Comparison of ENCODE assay signal across 26 cellular contexts in the genomic region with DNA sequence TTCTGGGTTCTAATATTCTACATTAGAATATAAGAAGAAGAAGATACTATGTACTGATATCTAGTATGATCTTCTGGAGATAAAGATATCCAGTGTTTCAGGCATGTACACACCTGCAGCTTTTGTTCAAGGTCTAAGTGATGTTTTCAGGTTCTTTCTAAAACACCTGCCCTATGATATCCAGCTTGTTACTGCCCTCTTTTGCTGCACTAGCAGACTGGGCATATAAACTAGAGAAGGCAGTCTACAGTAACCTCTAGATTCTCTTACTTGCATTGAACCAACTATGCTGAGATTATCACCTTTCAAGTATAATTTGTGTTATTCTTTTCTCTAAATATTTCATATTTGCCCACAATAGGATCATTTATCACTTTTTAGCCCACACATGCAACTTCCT. TPM values are rescaled to one million over a fixed set of nuclear protein-coding genes. Genes with fewer than 3 reads are reported as not detected.
DNase-seq lines count a peak whose midpoint lies in the region; ATAC-seq, FAIRE-seq and TF ChIP-seq lines count a peak whose summit lies in the region.
"Had no signal": no experiment of that assay in that cellular context is flagged by ENCODE, and none has a peak within 500 bp of the region (broad histone marks: within the 10 kb centered on the region; RNA-seq: fewer than 3 reads in every experiment).

No MANE protein-coding gene starts in this region.

- H3K4me2 ChIP-seq in SK-N-SH, result no peak overlapping the region

- peaks cover 10% of the 10 kb centered on the region for H3F3A ChIP-seq in SK-N-SH (replicated peaks; ENCODE audit: insufficient read depth)

- CTCF ChIA-PET in SK-N-SH (lab: Yijun Ruan, JAX), result interaction anchor here (0.9 to 5.0 kb wide), 4 partner anchors 8 to 204 kb away, joined by 3 to 32 read pairs (median 3); no protein-coding TSS in a partner anchor

- H3K4me3 ChIP-seq in SK-N-SH (ENCODE audit: low read depth in 2 of 2, low read length in 1 of 2) (no peak overlapping the region), LNCaP clone FGC (ENCODE audit: low read depth, low read length) (no peak overlapping the region), pancreas (no peak overlapping the region)

- peaks cover 5% of the 10 kb centered on the region for H4K20me1 ChIP-seq in SK-N-SH (ENCODE audit: insufficient read depth)

- no peak overlapping the region for H3K9ac ChIP-seq in SK-N-SH
- H3K9ac ChIP-seq: neural progenitor cell had no signal

- TF ChIP-seq CTCF in SK-N-SH (IDR thresholded peaks at IDR 0.05) (no peak), LNCaP clone FGC (IDR thresholded peaks at IDR 0.05; ENCODE audit: control insufficient read depth, extremely low read depth, insufficient read depth) (peak; percentile 24; the same call in 1 of the 2 replicates), pancreas (IDR thresholded peaks at IDR 0.05) (no peak)

- TF ChIP-seq RAD21 in SK-N-SH (IDR thresholded peaks at IDR 0.05; ENCODE audit: low read length), result no peak

- DNase-seq in SK-N-SH (no peak), LNCaP clone FGC (ENCODE audit: low read depth) (no peak), substantia nigra (lab: John Stamatoyannopoulos, UW) (no peak), pancreas (no peak), HuH-7.5 (ENCODE audit: low spot score) (no peak)
- DNase-seq: activated CD4-positive, alpha-beta T cell treated with anti-CD3 and anti-CD28 coated beads, Interleukin-2, amount 50 U/mL, for 4 hours; activated naive CD8-positive, alpha-beta T cell treated with anti-CD3 and anti-CD28 coated beads, Interleukin-2, amount 10 ng/mL, durations not matched to agents 7 days and 5 days; activated T-cell treated with anti-CD3 and anti-CD28 coated beads, Interleukin-2, amount 50 U/mL, for 1 hour; C1 segment of cervical spinal cord; DMS79; foreskin melanocyte; GOT3; IMR-90; MV-4-11; NCI-H2081; NCI-H524; psoas muscle; stimulated activated CD8-positive, alpha-beta memory T cell treated with anti-CD3 and anti-CD28 coated beads, Interleukin-4, amount 100 ng/mL, for 48 hours; SW 1271 had no signal

- FAIRE-seq in pancreas (lab: Jason Lieb, UNC), result no peak
- FAIRE-seq: bronchial epithelial cell, GM18507 had no signal

- H3K27me3 ChIP-seq in SK-N-SH (ENCODE audit: insufficient read depth), result no peaks in the 10 kb centered on the region
- no peaks in the 10 kb centered on the region for H3K27me3 ChIP-seq in pancreas
- H3K27me3 ChIP-seq: neural progenitor cell, suprapubic skin had no signal

- peaks cover 22% of the 10 kb centered on the region for H3K79me2 ChIP-seq in SK-N-SH (ENCODE audit: insufficient read depth)

- H2AFZ ChIP-seq in SK-N-SH (ENCODE audit: low read depth), result 0 out of 2 replicates have a peak overlapping the region, but pooled peaks have one; percentile 99

- H3K9me3 ChIP-seq in SK-N-SH (no peaks in the 10 kb centered on the region), pancreas (no peaks in the 10 kb centered on the region)
- H3K9me3 ChIP-seq: psoas muscle, suprapubic skin had no signal

- POLR2A ChIA-PET in SK-N-SH (lab: Yijun Ruan, JAX), result no interaction called here

- H3K27ac ChIP-seq in SK-N-SH (ENCODE audit: low read depth in 2 of 2, low read length in 1 of 2), result no peak overlapping the region
- H3K27ac ChIP-seq in angular gyrus (ENCODE audit: low read depth, low read length), result peak overlapping the region; percentile 73
- H3K27ac ChIP-seq in substantia nigra (ENCODE audit: low read depth, low read length, poor library complexity, severe bottlenecking), result peak overlapping the region; percentile 6
- no peak overlapping the region for H3K27ac ChIP-seq in pancreas
- H3K27ac ChIP-seq: neural progenitor cell, suprapubic skin had no signal

- peaks cover 8 to 12% of the 10 kb centered on the region in 2 experiments; a peak in 3 of 4 replicates for H3K4me1 ChIP-seq in SK-N-SH (ENCODE audit: control insufficient read depth in 1 of 2, insufficient read depth in 2 of 2, low read depth in 1 of 2, low read length in 1 of 2)
- peaks cover 7 to 14% (median 12%) of the 10 kb centered on the region in 3 donors for H3K4me1 ChIP-seq in pancreas

- no peaks in the 10 kb centered on the region for H3K9me2 ChIP-seq in SK-N-SH

- ATAC-seq in SK-N-SH treated with all-trans-retinoic acid at 6 μM for 48 hours (no peak), pancreas (no peak), HG02981 (IDR thresholded peaks at IDR 0.05; ENCODE audit: unreplicated experiment) (no peak)
- ATAC-seq: psoas muscle had no signal

- no peaks in the 10 kb centered on the region for H3K36me3 ChIP-seq in SK-N-SH (replicated peaks in 1 of 2; ENCODE audit: control insufficient read depth in 1 of 2, insufficient read depth in 2 of 2, low read length in 1 of 2)
- H3K36me3 ChIP-seq in pancreas, result no peaks in the 10 kb centered on the region
- H3K36me3 ChIP-seq: neural progenitor cell, suprapubic skin had no signal

- intact Hi-C loops in pancreas (cut with DNase I), result no loop called here

- no peak for TF ChIP-seq EP300 in SK-N-SH (IDR thresholded peaks at IDR 0.05; ENCODE audit: borderline replicate concordance in 1 of 2, low read depth in 1 of 2, low read length in 1 of 2)

TF ChIP-seq in SK-N-SH, 30 proteins besides CTCF, POLR2A, EP300 and RAD21:
- TF ChIP-seq SMC3 (IDR thresholded peaks at IDR 0.05; ENCODE audit: low read depth, low read length) (no peak), JUND (IDR thresholded peaks at IDR 0.05) (no peak), NRF1 (IDR thresholded peaks at IDR 0.05; ENCODE audit: low read depth, low read length) (no peak), POLR2AphosphoS5 (IDR thresholded peaks at IDR 0.05; ENCODE audit: low read depth, low read length) (no peak), RCOR1 (IDR thresholded peaks at IDR 0.05; ENCODE audit: low read length) (no peak)

TF ChIP-seq in SK-N-SH treated with all-trans-retinoic acid at 6 μM for 48 hours, 23 proteins besides CTCF, POLR2A, EP300 and RAD21:
- TF ChIP-seq BACH2 (CRISPR knock-in tag; IDR thresholded peaks at IDR 0.05; ENCODE audit: borderline replicate concordance), result no peak
- TF ChIP-seq TCF4 (CRISPR knock-in tag; IDR thresholded peaks at IDR 0.05; ENCODE audit: borderline replicate concordance), result no peak
- no peak for TF ChIP-seq CSDC2 (CRISPR knock-in tag; IDR thresholded peaks at IDR 0.05)
- TF ChIP-seq, protein P1, sequence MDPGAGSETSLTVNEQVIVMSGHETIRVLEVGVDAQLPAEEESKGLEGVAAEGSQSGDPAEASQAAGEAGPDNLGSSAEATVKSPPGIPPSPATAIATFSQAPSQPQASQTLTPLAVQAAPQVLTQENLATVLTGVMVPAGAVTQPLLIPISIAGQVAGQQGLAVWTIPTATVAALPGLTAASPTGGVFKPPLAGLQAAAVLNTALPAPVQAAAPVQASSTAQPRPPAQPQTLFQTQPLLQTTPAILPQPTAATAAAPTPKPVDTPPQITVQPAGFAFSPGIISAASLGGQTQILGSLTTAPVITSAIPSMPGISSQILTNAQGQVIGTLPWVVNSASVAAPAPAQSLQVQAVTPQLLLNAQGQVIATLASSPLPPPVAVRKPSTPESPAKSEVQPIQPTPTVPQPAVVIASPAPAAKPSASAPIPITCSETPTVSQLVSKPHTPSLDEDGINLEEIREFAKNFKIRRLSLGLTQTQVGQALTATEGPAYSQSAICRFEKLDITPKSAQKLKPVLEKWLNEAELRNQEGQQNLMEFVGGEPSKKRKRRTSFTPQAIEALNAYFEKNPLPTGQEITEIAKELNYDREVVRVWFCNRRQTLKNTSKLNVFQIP (CRISPR knock-in tag; IDR thresholded peaks at IDR 0.05; ENCODE audit: borderline replicate concordance, low read depth), result no peak
- no peak for TF ChIP-seq PPARA (CRISPR knock-in tag; IDR thresholded peaks at IDR 0.05; ENCODE audit: borderline replicate concordance)
- TF ChIP-seq ZC3H10 (CRISPR knock-in tag; IDR thresholded peaks at IDR 0.05), result no peak

RNA-seq across cellular contexts. Expression of gene FRYL, which starts 1.9 kb away (rescaled TPM):
- 8.2 and 10.2 TPM in 2 replicates for polyA plus RNA-seq in SK-N-SH (2012; rRNA removed)
- 9.2 and 9.3 TPM in 2 replicates for polyA plus RNA-seq in SK-N-SH (2012; cell fraction: cytosol; rRNA removed)
- 12.3 and 30.0 TPM in 2 replicates for polyA plus RNA-seq in SK-N-SH (2012; cell fraction: nucleus; rRNA removed)
- 10 to 100 TPM; 18.1 to 38.7 (median 21.9) TPM for total RNA-seq in pancreas
- polyA plus RNA-seq in pancreas, result 10 to 100 TPM in 1 of 2 donors, 1 to 10 TPM in 1; 9.1 to 17.2 TPM

RNA-seq across cellular contexts. Expression of gene OCIAD1, which starts 48.9 kb away (rescaled TPM):
- 113 and 153 TPM in 2 replicates for polyA plus RNA-seq in SK-N-SH (2012; rRNA removed)
- 166 and 211 TPM in 2 replicates for polyA plus RNA-seq in SK-N-SH (2012; cell fraction: cytosol; rRNA removed)
- polyA plus RNA-seq in SK-N-SH (2012; cell fraction: nucleus; rRNA removed), result 50.8 and 87.1 TPM in 2 replicates
- total RNA-seq in pancreas, result 10 to 100 TPM; 50.9 to 66.5 (median 59.2) TPM
- polyA plus RNA-seq in pancreas, result 100 to 1,000 TPM in 1 of 2 donors, 10 to 100 TPM in 1; 54.9 to 113 TPM

Comparison
In these comparisons a context has a peak if more than half of its experiments do, and no peak if none do; other contexts are left out.
1. H3K27ac ChIP-seq: peak in angular gyrus (single experiment) and substantia nigra (single experiment); none in SK-N-SH (0 of 2) and pancreas (0 of 4).